Comparison of ENCODE assay signal across 24 cellular contexts in genomic region chr5:122346897-122347581, GRCh38.
"Had no signal": no experiment of that assay in that cellular context is flagged by ENCODE, and none has a peak within 500 bp of the region (broad histone marks: within the 10 kb centered on the region; RNA-seq: fewer than 3 reads in every experiment).

No MANE protein-coding gene starts in this region.

- H3K4me1 Mint-ChIP-seq: memory B cell; naive thymus-derived CD4-positive, alpha-beta T cell; stimulated activated effector memory CD8-positive, alpha-beta T cell treated with anti-CD3 and anti-CD28 coated beads, Interleukin-12 subunit alpha, Interleukin-12 subunit beta, amount 100 ng/mL, for 72 hours had no signal

- H3K9me3 ChIP-seq: ovary, psoas muscle, sigmoid colon, stomach, thyroid gland, vagina had no signal

- H3K4me1 ChIP-seq: psoas muscle, sigmoid colon, stomach, thyroid gland had no signal

- H3K9me3 Mint-ChIP-seq: effector memory CD8-positive, alpha-beta T cell; memory B cell; nephron progenitor cell; stimulated activated effector memory CD8-positive, alpha-beta T cell treated with anti-CD3 and anti-CD28 coated beads, Interleukin-12 subunit alpha, Interleukin-12 subunit beta, amount 100 ng/mL, for 72 hours had no signal

- H3K4me3 ChIP-seq: lung, ovary, psoas muscle, sigmoid colon, stomach, thyroid gland, vagina had no signal

- DNase-seq: cortex of kidney; effector memory CD8-positive, alpha-beta T cell; hypothalamus; left ventricle myocardium superior; naive thymus-derived CD4-positive, alpha-beta T cell; nephron progenitor cell; occipital lobe; ovary; posterior cingulate gyrus; psoas muscle; right cardiac atrium; sigmoid colon; stimulated activated CD4-positive, alpha-beta T cell treated with anti-CD3 and anti-CD28 coated beads, Interleukin-2, amount 100 ng/mL, for 24 hours; stimulated activated CD4-positive, alpha-beta T cell treated with anti-CD3 and anti-CD28 coated beads, Interleukin-4, amount 100 ng/mL, for 24 hours; stimulated activated naive CD4-positive, alpha-beta T cell treated with Interleukin-2 at 50 U/mL for 16 hours; stomach; thyroid gland; trophoblast cell had no signal

- H3K36me3 ChIP-seq: ovary, sigmoid colon, stomach, thyroid gland, vagina had no signal

- H3K27ac ChIP-seq: epithelial cell of prostate, ovary, psoas muscle, sigmoid colon, stomach, thyroid gland, vagina had no signal

- H3K4me3 Mint-ChIP-seq: effector memory CD8-positive, alpha-beta T cell; memory B cell; naive thymus-derived CD4-positive, alpha-beta T cell; nephron progenitor cell; stimulated activated effector memory CD8-positive, alpha-beta T cell treated with anti-CD3 and anti-CD28 coated beads, Interleukin-12 subunit alpha, Interleukin-12 subunit beta, amount 100 ng/mL, for 72 hours had no signal

- H3K27me3 ChIP-seq: ovary, sigmoid colon, stomach, thyroid gland, vagina had no signal

- H3K27ac Mint-ChIP-seq: effector memory CD8-positive, alpha-beta T cell; memory B cell; naive thymus-derived CD4-positive, alpha-beta T cell; nephron progenitor cell; stimulated activated effector memory CD8-positive, alpha-beta T cell treated with anti-CD3 and anti-CD28 coated beads, Interleukin-12 subunit alpha, Interleukin-12 subunit beta, amount 100 ng/mL, for 72 hours had no signal

- ATAC-seq: effector memory CD8-positive, alpha-beta T cell; esophagus mucosa; left ventricle myocardium superior; naive thymus-derived CD4-positive, alpha-beta T cell; psoas muscle; right cardiac atrium; stimulated activated effector memory CD8-positive, alpha-beta T cell treated with anti-CD3 and anti-CD28 coated beads, Interleukin-12 subunit alpha, Interleukin-12 subunit beta, amount 100 ng/mL, for 72 hours had no signal

- H3K27me3 Mint-ChIP-seq: effector memory CD8-positive, alpha-beta T cell had no signal

- H3K36me3 Mint-ChIP-seq: memory B cell; naive thymus-derived CD4-positive, alpha-beta T cell; stimulated activated effector memory CD8-positive, alpha-beta T cell treated with anti-CD3 and anti-CD28 coated beads, Interleukin-12 subunit alpha, Interleukin-12 subunit beta, amount 100 ng/mL, for 72 hours had no signal
